8 cellular contexts compared by ENCODE assay signal in the genomic region with DNA sequence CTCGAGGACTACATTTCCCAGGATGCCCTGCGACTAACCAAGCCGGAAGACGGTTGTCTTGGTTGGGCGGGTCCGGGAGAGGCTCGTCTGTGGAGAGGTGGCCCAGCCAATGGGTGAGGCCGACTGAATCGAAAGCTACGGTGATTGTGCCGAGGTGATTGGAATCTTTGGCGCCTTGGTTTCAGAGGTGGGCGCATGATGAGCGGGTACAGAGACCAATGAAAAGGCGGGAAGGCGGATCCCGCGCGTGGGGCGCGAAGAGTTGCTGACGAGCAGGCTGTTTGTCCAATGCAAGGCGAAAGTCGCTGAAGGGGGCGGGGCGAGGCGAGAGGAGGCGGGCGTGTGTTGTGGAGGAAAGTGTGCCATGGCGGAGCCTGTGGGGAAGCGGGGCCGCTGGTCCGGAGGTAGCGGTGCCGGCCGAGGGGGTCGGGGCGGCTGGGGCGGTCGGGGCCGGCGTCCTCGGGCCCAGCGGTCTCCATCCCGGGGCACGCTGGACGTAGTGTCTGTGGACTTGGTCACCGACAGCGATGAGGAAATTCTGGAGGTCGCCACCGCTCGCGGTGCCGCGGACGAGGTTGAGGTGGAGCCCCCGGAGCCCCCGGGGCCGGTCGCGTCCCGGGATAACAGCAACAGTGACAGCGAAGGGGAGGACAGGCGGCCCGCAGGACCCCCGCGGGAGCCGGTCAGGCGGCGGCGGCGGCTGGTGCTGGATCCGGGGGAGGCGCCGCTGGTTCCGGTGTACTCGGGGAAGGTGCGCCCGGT. TPM values are rescaled to one million over a fixed set of nuclear protein-coding genes. Genes with fewer than 3 reads are reported as not detected.
DNase-seq lines count a peak whose midpoint lies in the region; ATAC-seq and TF ChIP-seq lines count a peak whose summit lies in the region.

A gene (plus strand): TSS at position 290 of the 762 bp plus-strand sequence. CDS start 75 bp downstream, at position 365.

- WGBS in testis, 2 donors = 0 to 1% methylated on average over 22 to 79 of the region's 79 CpGs

- peak within 1 kb of the TSS; percentile 97 for H3K27ac Mint-ChIP-seq in activated naive CD8-positive, alpha-beta T cell

- H3K4me1 ChIP-seq in testis = peaks cover 9% of the 10 kb centered on the region

- H3K9me3 Mint-ChIP-seq in activated naive CD8-positive, alpha-beta T cell (ENCODE audit: low read depth) = no peaks in the 10 kb centered on the region

- intact Hi-C loops in testis (cut with DNase I; ENCODE audit: low total_unique reads) = no loop called here

- CTCF ChIA-PET in GM10248 (lab: Yijun Ruan, JAX) = no interaction called here

- TF ChIP-seq POLR2A in testis (IDR thresholded peaks at IDR 0.05) = no peak

- peak within 1 kb of the TSS; percentile 80 to 84 for H3K27ac ChIP-seq in testis

- peak within 1 kb of the TSS; percentile 95 for H3K4me3 Mint-ChIP-seq in activated naive CD8-positive, alpha-beta T cell

- no peaks in the 10 kb centered on the region for H3K27me3 Mint-ChIP-seq in activated naive CD8-positive, alpha-beta T cell

- H3K36me3 Mint-ChIP-seq in activated naive CD8-positive, alpha-beta T cell = no peaks in the 10 kb centered on the region

- peak within 1 kb of the TSS; percentile 79 to 89 for H3K4me3 ChIP-seq in testis

- H3K36me3 ChIP-seq in testis (ENCODE audit: low read depth, missing control alignments) = no peaks in the 10 kb centered on the region

- no peaks in the 10 kb centered on the region for H3K9me3 ChIP-seq in testis

- peak; percentile 91 for ATAC-seq in HG02623 (IDR thresholded peaks at IDR 0.05; ENCODE audit: unreplicated experiment)
- ATAC-seq in omental fat pad (ENCODE audit: low FRiP score) = peak; percentile 99

- no peaks in the 10 kb centered on the region for H3K27me3 ChIP-seq in testis

- DNase-seq in GM10248 (ENCODE audit: extremely low spot score) (peak; percentile 99), NCI-H1105 (lab: John Stamatoyannopoulos, UW) (peak; percentile 97), SKM-1 treated with dmso at 0.1 percent for 144 hours (lab: John Stamatoyannopoulos, UW; ENCODE audit: unreplicated experiment) (peak; percentile 99), glomerular visceral epithelial cell (ENCODE audit: extremely low spot score) (peak; percentile 99), omental fat pad (ENCODE audit: low spot score) (peak; percentile 96), testis (peak; percentile 100)

- peaks cover 29% of the 10 kb centered on the region for H3K4me1 Mint-ChIP-seq in activated naive CD8-positive, alpha-beta T cell (ENCODE audit: low read depth)

- no peak for TF ChIP-seq CTCF in GM10248 (IDR thresholded peaks at IDR 0.05; ENCODE audit: control extremely low read depth, extremely low read depth, low read depth, missing control alignments)
- no peak for TF ChIP-seq CTCF in omental fat pad (IDR thresholded peaks at IDR 0.05)
- TF ChIP-seq CTCF in testis (IDR thresholded peaks at IDR 0.05) = no peak

- POLR2A ChIA-PET in GM10248 (lab: Yijun Ruan, JAX) = interaction anchor here (0.5 kb wide), 1 partner anchor 97 kb away, joined by 8 read pairs; no protein-coding TSS in a partner anchor

RNA-seq across cellular contexts. Expression of the gene that starts here (rescaled TPM):
- total RNA-seq in omental fat pad (10 to 100 TPM; 22.1 to 33.4 (median 29.3) TPM), testis (100 to 1,000 TPM in 1 of 2 donors, 10 to 100 TPM in 1; 81.1 to 111 TPM)
- polyA plus RNA-seq in testis (ENCODE audit: insufficient read depth, low read depth, low replicate concordance) = 69.0 TPM

Comparison
In these comparisons a context has a peak if more than half of its experiments do, and no peak if none do; other contexts are left out.
1. Peak in every context shown above with its lines: DNase-seq, ATAC-seq, H3K4me3 ChIP-seq and H3K27ac ChIP-seq.